In genomic region chr12:122100568-122100967, GRCh38 we compare ENCODE assay signal across 20 cellular contexts. TPM values are rescaled to one million over a fixed set of nuclear protein-coding genes. Genes with fewer than 3 reads are reported as not detected.
DNase-seq lines count a peak whose midpoint lies in the region; ATAC-seq and TF ChIP-seq lines count a peak whose summit lies in the region.
"Had no signal": no experiment of that assay in that cellular context is flagged by ENCODE, and none has a peak within 500 bp of the region (broad histone marks: within the 10 kb centered on the region; RNA-seq: fewer than 3 reads in every experiment).

No MANE protein-coding gene starts in this region.

- TF ChIP-seq CTCF in CD8-positive, alpha-beta T cell (IDR thresholded peaks at IDR 0.05) = no peak

- H3K9me3 ChIP-seq in CD8-positive, alpha-beta T cell (ENCODE audit: low read length) = no peaks in the 10 kb centered on the region
- no peaks in the 10 kb centered on the region for H3K9me3 ChIP-seq in T-helper 17 cell (ENCODE audit: control insufficient read depth, low read length, poor library complexity, severe bottlenecking)
- H3K9me3 ChIP-seq: Caco-2, mucosa of descending colon, vagina had no signal

- intact Hi-C loops in CD8-positive, alpha-beta T cell (cut with DNase I, micrococcal nuclease) = loop anchor here in 1 of 2 experiments (2.0 kb wide), 1 partner anchor 20 kb away; no protein-coding TSS in a partner anchor

- DNase-seq in T-helper 1 cell = no peak
- no peak for DNase-seq in CD8-positive, alpha-beta T cell
- no peak for DNase-seq in T-helper 17 cell
- DNase-seq in naive thymus-derived CD8-positive, alpha-beta T cell = no peak
- no peak for DNase-seq in hippocampal formation (lab: John Stamatoyannopoulos, UW)
- DNase-seq: ACHN; Caco-2; effector CD4-positive, alpha-beta T cell; left colon; mucosa of descending colon; NK-92 treated with Interleukin-12 subunit alpha and Interleukin-12 subunit beta, amount 100 ng/mL, for 24 hours; T1000 had no signal

- H3K36me3 Mint-ChIP-seq in T-helper 1 cell treated with Interleukin-12 subunit alpha and Interleukin-12 subunit beta and Interleukin-4 antibody, amounts not matched to agents 30 μg/mL and 1 μg/mL, for 36 hours (ENCODE audit: low read depth) = peaks cover 7% of the 10 kb centered on the region
- no peaks in the 10 kb centered on the region for H3K36me3 Mint-ChIP-seq in CD8-positive, alpha-beta T cell
- no peaks in the 10 kb centered on the region for H3K36me3 Mint-ChIP-seq in T-helper 17 cell (ENCODE audit: low read depth)
- H3K36me3 Mint-ChIP-seq in naive thymus-derived CD8-positive, alpha-beta T cell = peaks cover 0 to 2% (median 0%) of the 10 kb centered on the region in 3 donors

- no peaks in the 10 kb centered on the region for H3K9me3 Mint-ChIP-seq in T-helper 1 cell treated with Interleukin-12 subunit alpha and Interleukin-12 subunit beta and Interleukin-4 antibody, amounts not matched to agents 30 μg/mL and 1 μg/mL, for 36 hours
- H3K9me3 Mint-ChIP-seq in CD8-positive, alpha-beta T cell = no peaks in the 10 kb centered on the region
- H3K9me3 Mint-ChIP-seq in naive thymus-derived CD8-positive, alpha-beta T cell = no peaks in the 10 kb centered on the region
- H3K9me3 Mint-ChIP-seq: stimulated activated naive CD8-positive, alpha-beta T cell treated with anti-CD3 and anti-CD28 coated beads, Interleukin-15, Interleukin-2, amounts not matched to agents 100 ng/mL and 50 ng/mL, for 24 hours had no signal

- POLR2A ChIA-PET in CD8-positive, alpha-beta T cell (lab: Charles Lee) = interaction anchor here (0.6 to 5.4 kb wide), 4 partner anchors 14 to 943 kb away, joined by 3 to 63 read pairs (median 19); no protein-coding TSS in a partner anchor
- POLR2A ChIA-PET in naive thymus-derived CD8-positive, alpha-beta T cell (lab: Charles Lee) = interaction anchor here (0.6 to 15.1 kb wide), 5 partner anchors 7 to 1570 kb away, joined by 3 to 249 read pairs (median 15); partner anchors contain the start of genes MLXIP and TCTN2

- H3K4me3 Mint-ChIP-seq in T-helper 1 cell treated with Interleukin-12 subunit alpha and Interleukin-12 subunit beta and Interleukin-4 antibody, amounts not matched to agents 30 μg/mL and 1 μg/mL, for 36 hours = peak overlapping the region; percentile 1
- peak overlapping the region; percentile 32 for H3K4me3 Mint-ChIP-seq in CD8-positive, alpha-beta T cell
- peak overlapping the region; percentile 45 for H3K4me3 Mint-ChIP-seq in T-helper 17 cell
- peak overlapping the region in 8 of 10 donors; percentile 1 to 90 (median 72) for H3K4me3 Mint-ChIP-seq in naive thymus-derived CD8-positive, alpha-beta T cell
- H3K4me3 Mint-ChIP-seq: stimulated activated naive CD8-positive, alpha-beta T cell treated with anti-CD3 and anti-CD28 coated beads, Interleukin-15, Interleukin-2, amounts not matched to agents 100 ng/mL and 50 ng/mL, for 24 hours had no signal

- no peaks in the 10 kb centered on the region for H3K27me3 Mint-ChIP-seq in T-helper 1 cell treated with Interleukin-12 subunit alpha and Interleukin-12 subunit beta and Interleukin-4 antibody, amounts not matched to agents 30 μg/mL and 1 μg/mL, for 36 hours (ENCODE audit: low read depth)
- no peaks in the 10 kb centered on the region for H3K27me3 Mint-ChIP-seq in CD8-positive, alpha-beta T cell (ENCODE audit: low read depth)
- H3K27me3 Mint-ChIP-seq in T-helper 17 cell = no peaks in the 10 kb centered on the region
- H3K27me3 Mint-ChIP-seq in naive thymus-derived CD8-positive, alpha-beta T cell = no peaks in the 10 kb centered on the region
- H3K27me3 Mint-ChIP-seq: stimulated activated naive CD8-positive, alpha-beta T cell treated with anti-CD3 and anti-CD28 coated beads, Interleukin-15, Interleukin-2, amounts not matched to agents 100 ng/mL and 50 ng/mL, for 24 hours had no signal

- H3K27ac ChIP-seq in CD8-positive, alpha-beta T cell (ENCODE audit: low read depth, low read length) = no peak overlapping the region
- H3K27ac ChIP-seq: cardiac muscle cell, parathyroid adenoma, vagina had no signal

- no peak for ATAC-seq in CD8-positive, alpha-beta T cell
- no peak for ATAC-seq in T-helper 17 cell
- no peak for ATAC-seq in naive thymus-derived CD8-positive, alpha-beta T cell
- no peak for ATAC-seq in GM18868 (IDR thresholded peaks at IDR 0.05; ENCODE audit: unreplicated experiment)
- no peak for ATAC-seq in GM21423 (IDR thresholded peaks at IDR 0.05; ENCODE audit: unreplicated experiment)
- ATAC-seq: HCT116, left colon, mucosa of descending colon had no signal

- CTCF ChIA-PET in CD8-positive, alpha-beta T cell (lab: Charles Lee) = interaction anchor here (1.4 to 6.4 kb wide), 3 partner anchors 9 to 46 kb away, joined by 3 to 50 read pairs (median 4); no protein-coding TSS in a partner anchor

- H3K36me3 ChIP-seq in CD8-positive, alpha-beta T cell (ENCODE audit: insufficient read depth, low read length) = no peaks in the 10 kb centered on the region
- H3K36me3 ChIP-seq: cardiac muscle cell, vagina had no signal

- H3K4me1 ChIP-seq in CD8-positive, alpha-beta T cell (ENCODE audit: insufficient read depth, low read length) = peaks cover 84% of the 10 kb centered on the region

- no peak overlapping the region for H3K4me3 ChIP-seq in CD8-positive, alpha-beta T cell (ENCODE audit: low read depth, low read length)
- H3K4me3 ChIP-seq: cardiac muscle cell, mucosa of descending colon, vagina had no signal

- no peaks in the 10 kb centered on the region for H3K27me3 ChIP-seq in CD8-positive, alpha-beta T cell (ENCODE audit: insufficient read depth, low read length)
- H3K27me3 ChIP-seq: cardiac muscle cell, vagina had no signal

- H3K27ac Mint-ChIP-seq in T-helper 1 cell treated with Interleukin-12 subunit alpha and Interleukin-12 subunit beta and Interleukin-4 antibody, amounts not matched to agents 30 μg/mL and 1 μg/mL, for 36 hours = peak overlapping the region; percentile 8
- peak overlapping the region; percentile 81 for H3K27ac Mint-ChIP-seq in CD8-positive, alpha-beta T cell
- peak overlapping the region; percentile 86 for H3K27ac Mint-ChIP-seq in T-helper 17 cell
- H3K27ac Mint-ChIP-seq in naive thymus-derived CD8-positive, alpha-beta T cell = peak overlapping the region in 9 of 10 donors; percentile 82 to 97 (median 92)

- peaks cover 43% of the 10 kb centered on the region for H3K4me1 Mint-ChIP-seq in T-helper 1 cell treated with Interleukin-12 subunit alpha and Interleukin-12 subunit beta and Interleukin-4 antibody, amounts not matched to agents 30 μg/mL and 1 μg/mL, for 36 hours (ENCODE audit: low read depth)
- peaks cover 81% of the 10 kb centered on the region for H3K4me1 Mint-ChIP-seq in CD8-positive, alpha-beta T cell (ENCODE audit: low read depth)
- peaks cover 54% of the 10 kb centered on the region for H3K4me1 Mint-ChIP-seq in T-helper 17 cell
- peaks cover 46 to 88% (median 85%) of the 10 kb centered on the region in 4 donors for H3K4me1 Mint-ChIP-seq in naive thymus-derived CD8-positive, alpha-beta T cell

RNA-seq across cellular contexts. Expression of gene MLXIP, which starts 22.0 kb away (rescaled TPM):
- 100 to 1,000 TPM; 117 to 132 TPM for total RNA-seq in CD8-positive, alpha-beta T cell
- 10 to 100 TPM; 83.4 to 86.0 TPM for total RNA-seq in T-helper 17 cell
- 100 to 1,000 TPM; 162 to 165 TPM for total RNA-seq in naive thymus-derived CD8-positive, alpha-beta T cell
- polyA plus RNA-seq in naive thymus-derived CD8-positive, alpha-beta T cell = 10 to 100 TPM; 17.3 to 43.3 (median 20.0) TPM

Comparison
In these comparisons a context has a peak if more than half of its experiments do, and no peak if none do; other contexts are left out.
1. H3K27ac Mint-ChIP-seq: peak in every context shown above with its lines; median percentile 92 in naive thymus-derived CD8-positive, alpha-beta T cell; 86 in T-helper 17 cell; 81 in CD8-positive, alpha-beta T cell; 8 in T-helper 1 cell treated with Interleukin-12 subunit alpha and Interleukin-12 subunit beta and Interleukin-4 antibody, amounts not matched to agents 30 μg/mL and 1 μg/mL, for 36 hours.
2. H3K4me3 Mint-ChIP-seq: peak in every context shown above with its lines; median percentile 72 in naive thymus-derived CD8-positive, alpha-beta T cell; 45 in T-helper 17 cell; 32 in CD8-positive, alpha-beta T cell; 1 in T-helper 1 cell treated with Interleukin-12 subunit alpha and Interleukin-12 subunit beta and Interleukin-4 antibody, amounts not matched to agents 30 μg/mL and 1 μg/mL, for 36 hours.